Comparison of ENCODE assay signal across 1 cellular context in genomic region chr11:12717851-12718291, GRCh38.
TF ChIP-seq lines count a peak whose summit lies in the region.

No MANE protein-coding gene starts in this region.

TF ChIP-seq in GM12878, 131 proteins besides CTCF, POLR2A, EP300 and RAD21 (continued from another document):
- TF ChIP-seq SRF (IDR thresholded peaks at IDR 0.05; ENCODE audit: low read depth in 2 of 2, low read length in 2 of 2) = peak in 1 of 2 experiments; percentile 68; a peak in 1 of 4 replicates
TF ChIP-seq in GM12878: peak in this region for 11.
